27 cellular contexts compared by ENCODE assay signal in the genomic region with DNA sequence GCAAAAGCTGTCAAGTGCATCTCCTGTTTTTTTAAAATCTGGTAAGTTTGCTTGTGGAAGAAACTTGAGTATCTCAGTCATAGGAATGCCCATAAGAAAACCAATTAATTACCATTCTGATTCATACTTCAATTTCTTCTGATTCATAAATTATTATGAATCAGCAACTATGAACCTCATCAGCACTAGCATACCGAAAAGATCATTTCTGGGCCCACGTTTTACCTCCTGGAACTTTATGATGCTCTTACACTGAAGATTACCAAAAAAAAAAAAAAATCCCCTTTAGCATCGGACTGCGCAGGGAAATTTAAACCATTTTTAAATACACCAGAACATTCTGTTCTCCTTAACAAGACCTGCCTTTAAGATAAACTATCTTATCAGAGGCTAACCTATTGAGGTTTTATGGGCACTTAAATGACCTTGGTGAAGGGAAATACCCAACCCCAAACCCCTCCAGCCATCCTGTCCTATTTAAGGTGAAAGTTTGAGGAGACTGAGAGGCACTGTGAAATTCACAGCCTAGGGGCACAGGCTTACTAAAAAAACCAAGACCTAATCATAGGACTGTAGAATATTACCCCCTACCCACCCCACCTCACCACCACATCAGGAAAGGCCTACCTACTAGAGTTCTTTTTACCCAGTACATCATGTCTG. TPM values are rescaled to one million over a fixed set of nuclear protein-coding genes. Genes with fewer than 3 reads are reported as not detected.
A peak's percentile ranks its signal among the peaks of the same experiment; 100 is the strongest.
DNase-seq lines count a peak whose midpoint lies in the region; ATAC-seq, FAIRE-seq and TF ChIP-seq lines count a peak whose summit lies in the region.
"Had no signal": no experiment of that assay in that cellular context is flagged by ENCODE, and none has a peak within 500 bp of the region (broad histone marks: within the 10 kb centered on the region; RNA-seq: fewer than 3 reads in every experiment).

No MANE protein-coding gene starts in this region.

- H3K27me3 ChIP-seq in Panc1 (ENCODE audit: control insufficient read depth, insufficient read depth, low read length): no peaks in the 10 kb centered on the region
- H3K27me3 ChIP-seq: pancreas had no signal

- POLR2A ChIA-PET in Panc1 (lab: Charles Lee): no interaction called here

- TF ChIP-seq CTCF in Panc1 (IDR thresholded peaks at IDR 0.05): no peak

- peak; percentile 69 for ATAC-seq in activated naive CD8-positive, alpha-beta T cell treated with anti-CD3 and anti-CD28 coated beads, Interleukin-2, amount 50 U/mL, for 24 hours
- peak; percentile 56 for ATAC-seq in Panc1
- no peak for ATAC-seq in HG03378 (IDR thresholded peaks at IDR 0.05; ENCODE audit: unreplicated experiment)
- ATAC-seq: GM12878, pancreas had no signal

- FAIRE-seq in islet of Langerhans (lab: Jason Lieb, UNC): peak; percentile 36
- FAIRE-seq: GM12878, HepG2, pancreas had no signal

- H3K4me1 Mint-ChIP-seq in activated naive CD8-positive, alpha-beta T cell treated with anti-CD3 and anti-CD28 coated beads, Interleukin-2, amount 50 U/mL, for 24 hours: peaks cover 7% of the 10 kb centered on the region
- H3K4me1 Mint-ChIP-seq in activated naive CD8-positive, alpha-beta T cell treated with anti-CD3 and anti-CD28 coated beads for 36 hours: peaks cover 1% of the 10 kb centered on the region
- H3K4me1 Mint-ChIP-seq: activated CD4-positive, alpha-beta T cell treated with anti-CD3 and anti-CD28 coated beads, Interleukin-2, amount 10 ng/mL, durations not matched to agents 24 days and 14 days; brain had no signal

- peaks cover 3% of the 10 kb centered on the region for H3K27me3 Mint-ChIP-seq in activated naive CD8-positive, alpha-beta T cell treated with anti-CD3 and anti-CD28 coated beads, Interleukin-2, amount 50 U/mL, for 24 hours
- H3K27me3 Mint-ChIP-seq in activated naive CD8-positive, alpha-beta T cell treated with anti-CD3 and anti-CD28 coated beads for 36 hours: no peaks in the 10 kb centered on the region
- H3K27me3 Mint-ChIP-seq: brain had no signal

- no peaks in the 10 kb centered on the region for H3K36me3 Mint-ChIP-seq in activated naive CD8-positive, alpha-beta T cell treated with anti-CD3 and anti-CD28 coated beads, Interleukin-2, amount 50 U/mL, for 24 hours (ENCODE audit: low read depth)
- H3K36me3 Mint-ChIP-seq in activated naive CD8-positive, alpha-beta T cell treated with anti-CD3 and anti-CD28 coated beads for 36 hours: no peaks in the 10 kb centered on the region
- H3K36me3 Mint-ChIP-seq: brain had no signal

- peaks cover 5% of the 10 kb centered on the region; the same call in 1 of the 2 replicates for H3K4me1 ChIP-seq in Panc1 (ENCODE audit: control insufficient read depth, insufficient read depth, low read length)
- H3K4me1 ChIP-seq: left ventricle myocardium inferior, pancreas had no signal

- CTCF ChIA-PET in Panc1 (lab: Charles Lee): interaction anchor here (0.5 kb wide), 1 partner anchor 171 kb away, joined by 3 read pairs; no protein-coding TSS in a partner anchor

- no peak overlapping the region for H3K4me3 ChIP-seq in Panc1 (ENCODE audit: low read depth in 2 of 2, low read length in 2 of 2)
- H3K4me3 ChIP-seq: GM12878, left ventricle myocardium inferior, pancreas had no signal

- no peaks in the 10 kb centered on the region for H3K36me3 ChIP-seq in Panc1 (ENCODE audit: control insufficient read depth, insufficient read depth, low read length)
- H3K36me3 ChIP-seq: left ventricle myocardium inferior, pancreas had no signal

- in situ Hi-C loops in Panc1 (cut with HindIII; ENCODE audit: low pct_unique_long_range_greater_than_20kb, low sequenced_read_pairs): no loop called here

- DNase-seq in activated naive CD8-positive, alpha-beta T cell treated with anti-CD3 and anti-CD28 coated beads, Interleukin-2, amount 50 U/mL, for 24 hours: no peak
- no peak for DNase-seq in activated naive CD8-positive, alpha-beta T cell treated with anti-CD3 and anti-CD28 coated beads for 36 hours
- DNase-seq in Panc1 (ENCODE audit: low read depth, low spot score): no peak
- DNase-seq in NCI-H69 (lab: John Stamatoyannopoulos, UW): no peak
- DNase-seq in stimulated activated CD4-positive, alpha-beta T cell treated with anti-CD3 and anti-CD28 coated beads, Interleukin-4, amount 100 ng/mL, for 24 hours: no peak
- DNase-seq: activated CD4-positive, alpha-beta T cell treated with anti-CD3 and anti-CD28 coated beads, Interleukin-2, amount 10 ng/mL, durations not matched to agents 24 days and 14 days; activated naive CD4-positive, alpha-beta T cell treated with anti-CD3 and anti-CD28 coated beads for 36 hours; amniotic stem cell; EL; Karpas-422; left ventricle myocardium inferior; mesenchymal stem cell; NCI-H1436; NCI-H2081; NCI-H2227 treated with DMSO at 0.1 percent for 48 hours; NCI-H526; pancreas; Right ventricle myocardium superior; stimulated activated naive CD4-positive, alpha-beta T cell; T-helper 2 cell had no signal

- no TSS peak for BruUV-seq in Panc1 (replicated peaks; lab: Mats Ljungman, UMichigan)

- H3K9me3 ChIP-seq in Panc1 (ENCODE audit: control insufficient read depth, insufficient read depth, low read depth, low read length): no peaks in the 10 kb centered on the region
- H3K9me3 ChIP-seq: left ventricle myocardium inferior, pancreas had no signal

- no peaks in the 10 kb centered on the region for H3K9me3 Mint-ChIP-seq in activated naive CD8-positive, alpha-beta T cell treated with anti-CD3 and anti-CD28 coated beads, Interleukin-2, amount 50 U/mL, for 24 hours
- H3K9me3 Mint-ChIP-seq in activated naive CD8-positive, alpha-beta T cell treated with anti-CD3 and anti-CD28 coated beads for 36 hours: no peaks in the 10 kb centered on the region
- H3K9me3 Mint-ChIP-seq: activated CD4-positive, alpha-beta T cell treated with anti-CD3 and anti-CD28 coated beads, Interleukin-2, amount 10 ng/mL, durations not matched to agents 24 days and 14 days; activated naive CD4-positive, alpha-beta T cell treated with anti-CD3 and anti-CD28 coated beads for 36 hours; activated T-helper 1 cell treated with anti-CD3 and anti-CD28 coated beads, Interleukin-12 subunit alpha, Interleukin-12 subunit beta, Interleukin-2, Interleukin-4 antibody, amounts not matched to agents 30 ng/mL and 10 ng/mL and 1 ng/mL, durations not matched to agents 14 hours and 24 hours and 36 hours; neural crest cell had no signal

- peak overlapping the region; percentile 44; the same call in 1 of the 2 replicates for H3K27ac ChIP-seq in Panc1 (ENCODE audit: low read length)
- H3K27ac ChIP-seq: left ventricle myocardium inferior, pancreas had no signal

- H3K4me3 Mint-ChIP-seq in activated naive CD8-positive, alpha-beta T cell treated with anti-CD3 and anti-CD28 coated beads, Interleukin-2, amount 50 U/mL, for 24 hours: no peak overlapping the region
- no peak overlapping the region for H3K4me3 Mint-ChIP-seq in activated naive CD8-positive, alpha-beta T cell treated with anti-CD3 and anti-CD28 coated beads for 36 hours
- H3K4me3 Mint-ChIP-seq: activated CD4-positive, alpha-beta T cell treated with anti-CD3 and anti-CD28 coated beads, Interleukin-2, amount 10 ng/mL, durations not matched to agents 24 days and 14 days; activated naive CD4-positive, alpha-beta T cell treated with anti-CD3 and anti-CD28 coated beads for 36 hours; activated T-helper 1 cell treated with anti-CD3 and anti-CD28 coated beads, Interleukin-12 subunit alpha, Interleukin-12 subunit beta, Interleukin-2, Interleukin-4 antibody, amounts not matched to agents 30 ng/mL and 10 ng/mL and 1 ng/mL, durations not matched to agents 14 hours and 24 hours and 36 hours; brain; neural crest cell had no signal

- intact Hi-C loops in Panc1 (cut with micrococcal nuclease; ENCODE audit: unreplicated experiment): no loop called here

- H3K27ac Mint-ChIP-seq in activated naive CD8-positive, alpha-beta T cell treated with anti-CD3 and anti-CD28 coated beads, Interleukin-2, amount 50 U/mL, for 24 hours: no peak overlapping the region
- no peak overlapping the region for H3K27ac Mint-ChIP-seq in activated naive CD8-positive, alpha-beta T cell treated with anti-CD3 and anti-CD28 coated beads for 36 hours
- H3K27ac Mint-ChIP-seq: activated CD4-positive, alpha-beta T cell treated with anti-CD3 and anti-CD28 coated beads, Interleukin-2, amount 10 ng/mL, durations not matched to agents 24 days and 14 days; activated naive CD4-positive, alpha-beta T cell treated with anti-CD3 and anti-CD28 coated beads for 36 hours; activated T-helper 1 cell treated with anti-CD3 and anti-CD28 coated beads, Interleukin-12 subunit alpha, Interleukin-12 subunit beta, Interleukin-2, Interleukin-4 antibody, amounts not matched to agents 30 ng/mL and 10 ng/mL and 1 ng/mL, durations not matched to agents 14 hours and 24 hours and 36 hours; brain had no signal

RNA-seq across cellular contexts. Expression of a gene that starts 38.2 kb away (rescaled TPM):
- under 1 TPM; 0.66 to 0.78 TPM for total RNA-seq in activated naive CD8-positive, alpha-beta T cell treated with anti-CD3 and anti-CD28 coated beads for 36 hours
- 63.3 TPM for total RNA-seq in Panc1 (2021; ENCODE audit: unreplicated experiment)
- polyA plus RNA-seq in Panc1 (2012; ENCODE audit: insufficient read length): 15.7 TPM

Comparison
In these comparisons a context has a peak if more than half of its experiments do, and no peak if none do; other contexts are left out.
1. RNA of a gene that starts 38.2 kb away (total RNA-seq): 63.3 TPM in Panc1 (single experiment); 0.66 to 0.78 TPM in activated naive CD8-positive, alpha-beta T cell treated with anti-CD3 and anti-CD28 coated beads for 36 hours; every median in the first group is over 10 times any median in the second.